8 cellular contexts compared by ENCODE assay signal in the genomic region with DNA sequence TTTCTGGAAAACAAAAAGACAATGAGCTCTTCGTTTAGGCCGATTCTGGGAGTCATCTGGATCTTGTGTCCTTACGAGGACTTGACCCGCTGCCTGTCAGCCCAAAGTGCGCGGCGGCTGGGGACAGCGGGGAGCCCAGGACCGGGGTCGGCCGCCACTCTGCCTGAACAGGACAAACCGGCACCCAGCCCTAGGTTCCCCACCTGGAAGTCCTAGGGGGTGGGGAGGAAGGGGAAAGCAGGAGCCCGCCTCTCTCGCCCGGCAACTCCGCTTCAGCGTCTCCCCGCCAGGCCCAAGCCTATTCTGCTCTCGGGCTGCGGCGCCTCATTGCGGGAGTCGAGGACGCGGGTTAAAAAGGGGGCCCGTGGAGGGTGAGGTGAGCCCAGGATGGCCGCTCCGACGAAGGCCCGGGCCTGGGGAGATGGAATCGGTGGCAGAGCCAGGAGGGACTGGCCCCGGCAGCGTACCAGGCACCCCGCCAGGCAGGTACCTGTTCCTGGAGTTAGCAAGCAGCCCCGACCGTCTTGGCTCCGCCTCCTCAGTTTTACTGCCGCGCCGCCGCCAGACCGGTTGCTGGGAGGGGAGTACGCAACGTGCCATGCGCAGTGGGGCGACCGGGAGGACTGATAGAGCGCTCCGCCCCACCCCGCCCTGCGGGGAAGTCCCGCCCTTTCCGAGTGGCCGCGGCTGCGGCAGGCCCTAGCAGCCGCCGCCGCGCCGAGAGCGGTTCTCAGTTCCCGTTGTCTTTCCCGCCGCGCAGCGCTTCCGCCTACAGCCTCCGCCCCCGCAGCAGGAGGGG. TPM values are rescaled to one million over a fixed set of nuclear protein-coding genes. Genes with fewer than 3 reads are reported as not detected.
DNase-seq lines count a peak whose midpoint lies in the region; ATAC-seq and TF ChIP-seq lines count a peak whose summit lies in the region.

A gene with protein sequence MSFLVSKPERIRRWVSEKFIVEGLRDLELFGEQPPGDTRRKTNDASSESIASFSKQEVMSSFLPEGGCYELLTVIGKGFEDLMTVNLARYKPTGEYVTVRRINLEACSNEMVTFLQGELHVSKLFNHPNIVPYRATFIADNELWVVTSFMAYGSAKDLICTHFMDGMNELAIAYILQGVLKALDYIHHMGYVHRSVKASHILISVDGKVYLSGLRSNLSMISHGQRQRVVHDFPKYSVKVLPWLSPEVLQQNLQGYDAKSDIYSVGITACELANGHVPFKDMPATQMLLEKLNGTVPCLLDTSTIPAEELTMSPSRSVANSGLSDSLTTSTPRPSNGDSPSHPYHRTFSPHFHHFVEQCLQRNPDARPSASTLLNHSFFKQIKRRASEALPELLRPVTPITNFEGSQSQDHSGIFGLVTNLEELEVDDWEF (minus strand): TSS at position 549 of the 799 bp plus-strand sequence. CDS start 13,430 bp downstream, outside the sequence.

- intact Hi-C loops in activated naive CD4-positive, alpha-beta T cell treated with anti-CD3 and anti-CD28 coated beads for 36 hours (cut with micrococcal nuclease), result loop anchor here (1.0 kb wide), 8 partner anchors 11 to 765 kb away; partner anchors contain the start of genes CCDC47, CEP95, DCAF7 and DDX5

- H3K27me3 Mint-ChIP-seq in activated naive CD4-positive, alpha-beta T cell treated with anti-CD3 and anti-CD28 coated beads for 36 hours (ENCODE audit: low read depth), result no peaks in the 10 kb centered on the region

- POLR2A ChIA-PET in HEK293T (lab: Yijun Ruan, JAX), result interaction anchor here (0.6 to 1.6 kb wide), 23 partner anchors 8 to 119 kb away, joined by 3 to 26 read pairs (median 4); partner anchors contain the start of genes CCDC47, DDX42 and LIMD2

- no peak for TF ChIP-seq EP300 in gastroesophageal sphincter (IDR thresholded peaks at IDR 0.05)

- in situ Hi-C loops in SK-MEL-5 (cut with HindIII; ENCODE audit: low pct_unique_long_range_greater_than_20kb, low sequenced_read_pairs), result no loop called here

- ATAC-seq in gastroesophageal sphincter, result peak; percentile 100

- peaks cover 0 to 21% of the 10 kb centered on the region in 2 donors for H3K36me3 ChIP-seq in gastroesophageal sphincter

- peak within 1 kb of the TSS; percentile 87 to 93 (median 90) for H3K27ac ChIP-seq in gastroesophageal sphincter

- no peaks in the 10 kb centered on the region for H3K9me3 ChIP-seq in gastroesophageal sphincter

- H3K4me3 ChIP-seq in gastroesophageal sphincter, result peak within 1 kb of the TSS; percentile 47 to 77

- TF ChIP-seq CTCF in gastroesophageal sphincter (IDR thresholded peaks at IDR 0.05), result peak in 1 of 4 experiments; percentile 11

- H3K4me1 ChIP-seq in gastroesophageal sphincter, result peaks cover 0 to 24% (median 10%) of the 10 kb centered on the region in 3 donors

- WGBS in gastroesophageal sphincter (ENCODE audit: low coverage in 1 of 2), 2 donors, result 0% methylated on average over 2 of the region's 70 CpGs

- CTCF ChIA-PET in HEK293T (lab: Yijun Ruan, JAX), result interaction anchor here (0.6 to 1.0 kb wide), 2 partner anchors 10 to 117 kb away, joined by 4 read pairs; no protein-coding TSS in a partner anchor
- CTCF ChIA-PET in activated naive CD4-positive, alpha-beta T cell treated with anti-CD3 and anti-CD28 coated beads for 36 hours (lab: Charles Lee), result interaction anchor here (0.7 to 1.5 kb wide), 7 partner anchors 25 to 1154 kb away, joined by 3 to 6 read pairs (median 4); partner anchors contain the start of genes CCDC47, DDX42 and LIMD2

- H3K9me3 Mint-ChIP-seq in activated naive CD4-positive, alpha-beta T cell treated with anti-CD3 and anti-CD28 coated beads for 36 hours, result no peaks in the 10 kb centered on the region

- peaks cover 20% of the 10 kb centered on the region for H3K4me1 Mint-ChIP-seq in activated naive CD4-positive, alpha-beta T cell treated with anti-CD3 and anti-CD28 coated beads for 36 hours (ENCODE audit: low read depth)

- TF ChIP-seq POLR2A in gastroesophageal sphincter (IDR thresholded peaks at IDR 0.05), result peak; percentile 63 to 80

- H3K27ac Mint-ChIP-seq in activated naive CD4-positive, alpha-beta T cell treated with anti-CD3 and anti-CD28 coated beads for 36 hours, result peak within 1 kb of the TSS; percentile 99

- H3K27me3 ChIP-seq in gastroesophageal sphincter, result no peaks in the 10 kb centered on the region

- H3K36me3 Mint-ChIP-seq in activated naive CD4-positive, alpha-beta T cell treated with anti-CD3 and anti-CD28 coated beads for 36 hours (ENCODE audit: low read depth), result peaks cover 8% of the 10 kb centered on the region

- DNase-seq in GF-D8 (lab: John Stamatoyannopoulos, UW), result peak; percentile 96
- peak; percentile 97 for DNase-seq in HEK293T (ENCODE audit: extremely low spot score)
- peak; percentile 98 for DNase-seq in MV-4-11 (lab: John Stamatoyannopoulos, UW)
- DNase-seq in SK-MEL-5 (ENCODE audit: low read depth, low spot score), result peak; percentile 98
- DNase-seq in activated naive CD4-positive, alpha-beta T cell treated with anti-CD3 and anti-CD28 coated beads for 36 hours, result peak; percentile 100
- peak; percentile 78 for DNase-seq in non-pigmented ciliary epithelial cell (ENCODE audit: low read depth)
- peak; percentile 97 for DNase-seq in superior temporal gyrus (ENCODE audit: extremely low spot score)

- peak within 1 kb of the TSS; percentile 95 for H3K4me3 Mint-ChIP-seq in activated naive CD4-positive, alpha-beta T cell treated with anti-CD3 and anti-CD28 coated beads for 36 hours

TF ChIP-seq in HEK293T, 16 proteins besides CTCF, POLR2A, EP300 and RAD21:
- TF ChIP-seq BHLHE40 (IDR thresholded peaks at IDR 0.05; ENCODE audit: borderline replicate concordance) (no peak), LEF1 (IDR thresholded peaks at IDR 0.05; ENCODE audit: borderline replicate concordance) (no peak; the same call in 1 of the 2 replicates), L3MBTL2 (conservative IDR thresholded peaks at IDR 0.05) (0 out of 2 replicates have a peak, but pooled peaks have one; percentile 81), FOXM1 (IDR thresholded peaks at IDR 0.05; ENCODE audit: borderline replicate concordance) (no peak), CTBP1 (IDR thresholded peaks at IDR 0.05; ENCODE audit: borderline replicate concordance) (no peak), ELF4 (IDR thresholded peaks at IDR 0.05) (peak; percentile 56)

RNA-seq across cellular contexts. Expression of the gene that starts here (rescaled TPM):
- total RNA-seq in SK-MEL-5 (2014; rRNA removed; shearing (Covaris generic)), result 11.9 and 14.6 TPM in 2 replicates
- polyA plus RNA-seq in SK-MEL-5 (2015; cell fraction: cytosol; rRNA removed), result 25.3 and 30.5 TPM in 2 replicates
- polyA plus RNA-seq in SK-MEL-5 (2015; cell fraction: nucleus; rRNA removed), result 84.3 and 90.4 TPM in 2 replicates
- total RNA-seq in activated naive CD4-positive, alpha-beta T cell treated with anti-CD3 and anti-CD28 coated beads for 36 hours, result 10 to 100 TPM; 73.2 to 76.3 TPM
- total RNA-seq in gastroesophageal sphincter, result 10 to 100 TPM; 14.4 to 39.1 (median 23.3) TPM

Comparison
In these comparisons a context has a peak if more than half of its experiments do, and no peak if none do; other contexts are left out.
1. Peak in every context shown above with its lines: DNase-seq, ATAC-seq, H3K4me3 ChIP-seq and H3K27ac ChIP-seq.